In the genomic region with DNA sequence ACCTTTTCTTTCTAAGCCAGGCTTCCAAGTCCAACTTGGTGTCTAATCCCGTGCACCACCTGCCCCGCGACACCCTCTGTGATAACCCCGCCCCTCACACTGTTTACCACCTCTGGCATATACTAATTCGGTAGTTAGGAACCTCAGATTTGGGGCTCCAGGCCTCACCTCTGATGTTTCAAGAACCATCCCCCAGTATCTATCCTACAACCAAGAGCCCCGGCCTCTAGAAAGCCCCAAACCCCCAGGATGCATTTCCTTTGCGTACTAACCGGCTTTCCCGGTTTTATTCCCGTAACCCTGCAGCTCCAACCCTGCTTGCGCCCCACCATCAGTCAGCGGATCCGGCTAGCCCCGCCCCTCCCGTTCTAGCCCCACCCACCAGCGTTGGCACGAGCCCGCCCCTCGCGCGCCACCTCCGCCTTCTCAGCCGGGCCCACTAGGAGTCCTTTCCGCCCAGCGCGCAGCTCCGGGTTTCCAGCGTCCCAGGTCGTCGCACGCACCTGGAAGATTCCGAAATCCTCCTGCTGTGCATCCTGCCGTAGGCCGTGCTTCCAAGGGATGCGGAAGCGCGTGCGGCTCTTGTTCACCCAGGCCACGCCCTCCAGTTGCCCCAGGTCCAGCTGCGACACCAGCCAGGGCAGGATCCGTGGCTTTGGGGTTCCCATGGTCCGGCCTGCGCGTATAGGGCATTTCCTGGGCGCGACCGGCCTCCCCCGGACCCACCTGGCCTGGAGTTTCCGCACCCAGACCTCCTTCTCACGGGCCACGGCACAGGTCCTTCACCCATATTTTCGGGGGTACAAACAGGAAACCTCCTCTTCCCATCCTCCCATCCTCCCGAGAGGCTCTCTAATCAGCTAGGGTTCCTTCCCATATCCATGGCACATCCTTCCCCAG, we compare ENCODE assay signal across 8 cellular contexts. TPM values are rescaled to one million over a fixed set of nuclear protein-coding genes. Genes with fewer than 3 reads are reported as not detected.
DNase-seq lines count a peak whose midpoint lies in the region; ATAC-seq and FAIRE-seq lines count a peak whose summit lies in the region.

No MANE protein-coding gene starts in this region.

- H2BK5ac ChIP-seq in neuronal stem cell (ENCODE audit: low read length), result no peak overlapping the region

- H3K27me3 ChIP-seq in MG63, result no peaks in the 10 kb centered on the region
- H3K27me3 ChIP-seq in neuronal stem cell (ENCODE audit: control insufficient read depth in 3 of 3, insufficient read depth in 3 of 3, low read depth in 1 of 3, low read length in 3 of 3), result no peaks in the 10 kb centered on the region
- no peaks in the 10 kb centered on the region for H3K27me3 ChIP-seq in subcutaneous abdominal adipose tissue (ENCODE audit: control insufficient read depth in 5 of 5, insufficient read depth in 4 of 5, low read length in 5 of 5)

- H3K9ac ChIP-seq in neuronal stem cell (ENCODE audit: low read depth, low read length, poor library complexity) (peak overlapping the region; percentile 98), subcutaneous abdominal adipose tissue (ENCODE audit: low read length in 5 of 5) (peak overlapping the region; percentile 56 to 89 (median 83))

- peak overlapping the region; percentile 74 for H3K27ac ChIP-seq in neuronal stem cell (replicated peaks; ENCODE audit: low read length)
- H3K27ac ChIP-seq in subcutaneous abdominal adipose tissue (ENCODE audit: low read depth, low read length), result peak overlapping the region; percentile 83

- DNase-seq in 8988T, result peak; percentile 85
- peak; percentile 88 for DNase-seq in MG63
- DNase-seq in SHP77 treated with DMSO at 0.1 percent for 48 hours (lab: John Stamatoyannopoulos, UW), result peak; percentile 48
- DNase-seq in activated naive CD4-positive, alpha-beta T cell (lab: John Stamatoyannopoulos, UW), result peak; percentile 70 to 93 (median 84)
- peak; percentile 91 to 96 for DNase-seq in frontal cortex (ENCODE audit: low spot score in 2 of 2)
- peak; percentile 83 for DNase-seq in neuronal stem cell (ENCODE audit: low spot score)

- no peak overlapping the region for H4K8ac ChIP-seq in neuronal stem cell (ENCODE audit: low read depth, low read length)

- H3K4me2 ChIP-seq in neuronal stem cell (ENCODE audit: insufficient read depth, low read length, poor library complexity, severe bottlenecking), result peak overlapping the region; percentile 95

- peak; percentile 33 for ATAC-seq in GM19025 (IDR thresholded peaks at IDR 0.05; ENCODE audit: low read depth, unreplicated experiment)

- peak overlapping the region; percentile 85 for H2AFZ ChIP-seq in neuronal stem cell (ENCODE audit: low read length)

- H2BK15ac ChIP-seq in neuronal stem cell (ENCODE audit: low read length), result no peak overlapping the region

- H3K9me3 ChIP-seq in MG63 (no peaks in the 10 kb centered on the region), neuronal stem cell (replicated peaks in 1 of 2; ENCODE audit: control insufficient read depth in 2 of 2, insufficient read depth in 1 of 2, low read depth in 1 of 2, low read length in 2 of 2) (peaks cover 4 to 5% of the 10 kb centered on the region in 2 donors), subcutaneous abdominal adipose tissue (ENCODE audit: control insufficient read depth in 5 of 5, low read length in 5 of 5) (no peaks in the 10 kb centered on the region)

- FAIRE-seq in frontal cortex (lab: Jason Lieb, UNC), result no peak

- H3K18ac ChIP-seq in neuronal stem cell (ENCODE audit: low read length), result peak overlapping the region; percentile 94

- H3K36me3 ChIP-seq in MG63 (peaks cover 46% of the 10 kb centered on the region), neuronal stem cell (replicated peaks in 1 of 2; ENCODE audit: control insufficient read depth in 2 of 2, insufficient read depth in 2 of 2, low read length in 2 of 2) (peaks cover 36 to 56% of the 10 kb centered on the region in 2 donors), subcutaneous abdominal adipose tissue (ENCODE audit: control insufficient read depth in 5 of 5, insufficient read depth in 5 of 5, low read length in 5 of 5) (peaks cover 0 to 41% (median 38%) of the 10 kb centered on the region in 5 donors)

- H3K79me1 ChIP-seq in neuronal stem cell (ENCODE audit: low read depth, low read length), result peaks cover 8% of the 10 kb centered on the region

- H3K4me1 ChIP-seq in neuronal stem cell (ENCODE audit: control insufficient read depth in 2 of 2, insufficient read depth in 1 of 2, low read depth in 1 of 2, low read length in 2 of 2) (peaks cover 3 to 10% of the 10 kb centered on the region in 2 donors), subcutaneous abdominal adipose tissue (ENCODE audit: control insufficient read depth in 5 of 5, insufficient read depth in 5 of 5, low read length in 5 of 5) (peaks cover 0 to 30% (median 26%) of the 10 kb centered on the region in 5 donors)

- H3K4me3 ChIP-seq in MG63, result peak overlapping the region; percentile 90
- peak overlapping the region; percentile 73 to 87 for H3K4me3 ChIP-seq in neuronal stem cell (ENCODE audit: low read length in 2 of 2)
- peak overlapping the region; percentile 78 to 95 (median 89) for H3K4me3 ChIP-seq in subcutaneous abdominal adipose tissue (ENCODE audit: low read depth in 1 of 5, low read length in 5 of 5)

- no CpG with 5 or more reads among the region's 53 CpGs for WGBS in neuronal stem cell (ENCODE audit: extremely low coverage in 2 of 2, insufficient read length in 2 of 2, insufficient replicate concordance in 1 of 2), 2 donors

- no peak overlapping the region for H4K91ac ChIP-seq in neuronal stem cell (ENCODE audit: low read depth, low read length, poor library complexity)

- H2BK12ac ChIP-seq in neuronal stem cell (ENCODE audit: low read length), result no peak overlapping the region

- peak overlapping the region; percentile 83 for H3K23ac ChIP-seq in neuronal stem cell (ENCODE audit: low read depth, low read length, poor library complexity)

- no peak overlapping the region for H2AK5ac ChIP-seq in neuronal stem cell (ENCODE audit: low read depth, low read length)

- H2BK120ac ChIP-seq in neuronal stem cell (ENCODE audit: low read depth, low read length), result no peak overlapping the region

- no peak overlapping the region for H3K4ac ChIP-seq in neuronal stem cell (ENCODE audit: low read length)

- no peak overlapping the region for H3K14ac ChIP-seq in neuronal stem cell (ENCODE audit: low read length)

RNA-seq across cellular contexts. Expression of a gene that starts 1.2 kb away (rescaled TPM):
- total RNA-seq in MG63 (2014; rRNA removed; shearing (Covaris generic); ENCODE audit: low replicate concordance), result 64.1 and 104 TPM in 2 replicates
- total RNA-seq in frontal cortex, result 10.2 TPM
- polyA plus RNA-seq in neuronal stem cell (2013, experiment 1 of 2), result 68.3 TPM
- polyA plus RNA-seq in neuronal stem cell (2013, experiment 2 of 2), result 66.0 TPM

RNA-seq across cellular contexts. Expression of a gene that starts 1.3 kb away (rescaled TPM):
- 3.0 TPM in 1 of 2 replicates, not detected in the other for total RNA-seq in MG63 (2014; rRNA removed; shearing (Covaris generic); ENCODE audit: low replicate concordance)
- 1.2 TPM for total RNA-seq in frontal cortex
- 124 TPM for polyA plus RNA-seq in neuronal stem cell (2013, experiment 1 of 2)
- 114 TPM for polyA plus RNA-seq in neuronal stem cell (2013, experiment 2 of 2)

RNA-seq across cellular contexts. Expression of a gene that starts 12.7 kb away (rescaled TPM):
- total RNA-seq in MG63 (2014; rRNA removed; shearing (Covaris generic); ENCODE audit: low replicate concordance), result 705 and 777 TPM in 2 replicates
- total RNA-seq in frontal cortex, result 248 TPM
- 433 TPM for polyA plus RNA-seq in neuronal stem cell (2013, experiment 1 of 2)
- polyA plus RNA-seq in neuronal stem cell (2013, experiment 2 of 2), result 420 TPM

RNA-seq across cellular contexts. Expression of a gene that starts 22.4 kb away (rescaled TPM):
- total RNA-seq in MG63 (2014; rRNA removed; shearing (Covaris generic); ENCODE audit: low replicate concordance), result 13.4 and 22.7 TPM in 2 replicates
- total RNA-seq in frontal cortex, result 9.4 TPM
- 46.4 TPM for polyA plus RNA-seq in neuronal stem cell (2013, experiment 1 of 2)
- 48.0 TPM for polyA plus RNA-seq in neuronal stem cell (2013, experiment 2 of 2)

RNA-seq across cellular contexts. Expression of a gene that starts 24.5 kb away (rescaled TPM):
- total RNA-seq in MG63 (2014; rRNA removed; shearing (Covaris generic); ENCODE audit: low replicate concordance), result 66.4 and 72.7 TPM in 2 replicates
- total RNA-seq in frontal cortex, result 0.82 TPM
- polyA plus RNA-seq in neuronal stem cell (2013, experiment 1 of 2), result 24.4 TPM
- 23.5 TPM for polyA plus RNA-seq in neuronal stem cell (2013, experiment 2 of 2)

Comparison
In these comparisons a context has a peak if more than half of its experiments do, and no peak if none do; other contexts are left out.
1. Peak in every context shown above with its lines: DNase-seq, ATAC-seq, H3K4me3 ChIP-seq and H3K27ac ChIP-seq.